ENCODE assay signal across 27 cellular contexts in genomic region chr10:122078326-122078725, GRCh38.
DNase-seq lines count a peak whose midpoint lies in the region; ATAC-seq, FAIRE-seq and TF ChIP-seq lines count a peak whose summit lies in the region.
"Had no signal": no experiment of that assay in that cellular context is flagged by ENCODE, and none has a peak within 500 bp of the region (broad histone marks: within the 10 kb centered on the region; RNA-seq: fewer than 3 reads in every experiment).

No MANE protein-coding gene starts in this region.

- H3K4me1 Mint-ChIP-seq in neural crest cell = peaks cover 5% of the 10 kb centered on the region
- H3K4me1 Mint-ChIP-seq: activated CD4-positive, alpha-beta T cell treated with anti-CD3 and anti-CD28 coated beads, Interleukin-2, amount 10 ng/mL, durations not matched to agents 7 days and 5 days; central memory CD8-positive, alpha-beta T cell; natural killer cell had no signal

- H3K27ac ChIP-seq in RWPE1 (0 out of 2 replicates have a peak overlapping the region, but pooled peaks have one; percentile 21), heart right ventricle (peak overlapping the region in 9 of 10 donors; percentile 6 to 78 (median 66)), suprapubic skin (no peak overlapping the region)
- H3K27ac ChIP-seq: BLaER1, HL-60, pancreas had no signal

- 53 to 70% methylated on average over 3 of the region's 3 CpGs for WGBS in heart right ventricle, 2 donors
- WGBS in suprapubic skin = 55% methylated on average over 2 of the region's 3 CpGs

- no peaks in the 10 kb centered on the region for H3K36me3 Mint-ChIP-seq in neural crest cell (ENCODE audit: low read depth)
- H3K36me3 Mint-ChIP-seq: natural killer cell, WTC11 had no signal

- H3K27me3 Mint-ChIP-seq in neural crest cell (ENCODE audit: low read depth) = no peaks in the 10 kb centered on the region
- H3K27me3 Mint-ChIP-seq: activated CD4-positive, alpha-beta T cell treated with anti-CD3 and anti-CD28 coated beads, Interleukin-2, amount 10 ng/mL, durations not matched to agents 7 days and 5 days; activated T-cell treated with anti-CD3 and anti-CD28 coated beads, Interleukin-2, amount 50 U/mL, for 24 hours; central memory CD8-positive, alpha-beta T cell had no signal

- H3K9me3 Mint-ChIP-seq in neural crest cell = no peaks in the 10 kb centered on the region
- H3K9me3 Mint-ChIP-seq: activated CD4-positive, alpha-beta T cell treated with anti-CD3 and anti-CD28 coated beads, Interleukin-2, amount 10 ng/mL, durations not matched to agents 7 days and 5 days; activated T-cell treated with anti-CD3 and anti-CD28 coated beads, Interleukin-2, amount 50 U/mL, for 24 hours; central memory CD8-positive, alpha-beta T cell; natural killer cell; WTC11 had no signal

- no peak overlapping the region for H3K4me3 Mint-ChIP-seq in neural crest cell
- H3K4me3 Mint-ChIP-seq: activated CD4-positive, alpha-beta T cell treated with anti-CD3 and anti-CD28 coated beads, Interleukin-2, amount 10 ng/mL, durations not matched to agents 7 days and 5 days; activated T-cell treated with anti-CD3 and anti-CD28 coated beads, Interleukin-2, amount 50 U/mL, for 24 hours; central memory CD8-positive, alpha-beta T cell; natural killer cell; WTC11 had no signal

- FAIRE-seq in GM12891 (lab: Jason Lieb, UNC) = no peak
- FAIRE-seq: endometrium, frontal cortex, pancreas had no signal

- peaks cover 5 to 49% (median 36%) of the 10 kb centered on the region in 9 donors for H3K4me1 ChIP-seq in heart right ventricle
- peaks cover 20% of the 10 kb centered on the region for H3K4me1 ChIP-seq in suprapubic skin
- H3K4me1 ChIP-seq: BLaER1, pancreas had no signal

- TF ChIP-seq CTCF in RWPE1 (conservative IDR thresholded peaks at IDR 0.05; ENCODE audit: low read depth) = no peak
- TF ChIP-seq CTCF in heart right ventricle (IDR thresholded peaks at IDR 0.05) = no peak
- TF ChIP-seq CTCF in neural crest cell (conservative IDR thresholded peaks at IDR 0.05) = no peak
- no peak for TF ChIP-seq CTCF in suprapubic skin (IDR thresholded peaks at IDR 0.05)

- intact Hi-C loops in heart right ventricle (cut with DNase I) = no loop called here

- POLR2A ChIA-PET in RWPE1 (lab: Yijun Ruan, JAX; ENCODE audit: low non-redundant PET) = no interaction called here

- H3K4me3 ChIP-seq in heart right ventricle (no peak overlapping the region), suprapubic skin (no peak overlapping the region)
- H3K4me3 ChIP-seq: BLaER1, pancreas had no signal

- H3K27ac Mint-ChIP-seq in neural crest cell (ENCODE audit: unreplicated experiment) = peak overlapping the region; percentile 50
- H3K27ac Mint-ChIP-seq: activated CD4-positive, alpha-beta T cell treated with anti-CD3 and anti-CD28 coated beads, Interleukin-2, amount 10 ng/mL, durations not matched to agents 7 days and 5 days; activated T-cell treated with anti-CD3 and anti-CD28 coated beads, Interleukin-2, amount 50 U/mL, for 24 hours; natural killer cell; WTC11 had no signal

- no peak for TF ChIP-seq EP300 in suprapubic skin (IDR thresholded peaks at IDR 0.05)

- TF ChIP-seq POLR2A in suprapubic skin (IDR thresholded peaks at IDR 0.05) (no peak), GM12891 (IDR thresholded peaks at IDR 0.05; ENCODE audit: low read depth, low read length) (no peak)

- ATAC-seq in heart right ventricle (peak in 6 of 8 donors; percentile 2 to 23 (median 11)), HG03460 (IDR thresholded peaks at IDR 0.05; ENCODE audit: unreplicated experiment) (no peak)
- ATAC-seq: natural killer cell, pancreas, WTC11 had no signal

- DNase-seq in RWPE1 (ENCODE audit: low spot score) (no peak), heart right ventricle (no peak), neural crest cell (ENCODE audit: low read depth, low spot score) (no peak), suprapubic skin (ENCODE audit: low spot score in 2 of 2) (peak; percentile 47 to 63), GF-D8 (lab: John Stamatoyannopoulos, UW) (no peak), GM12891 (ENCODE audit: insufficient read length, low spot score) (no peak)
- DNase-seq: activated CD4-positive, alpha-beta T cell treated with anti-CD3 and anti-CD28 coated beads, Interleukin-2, amount 10 ng/mL, durations not matched to agents 7 days and 5 days; activated gamma-delta T cell treated with Interleukin-2 at 50 U/mL for 16 hours; activated T-cell treated with anti-CD3 and anti-CD28 coated beads, Interleukin-2, amount 50 U/mL, for 24 hours; dermis blood vessel endothelial cell; DMS79; GDM1; Karpas-422; natural killer cell; NCI-H2107; pancreas; SHP77; stimulated activated naive CD4-positive, alpha-beta T cell treated with Interleukin-2 at 50 U/mL for 16 hours; SW 1271; T1000 had no signal

- H3K27me3 ChIP-seq in heart right ventricle = no peaks in the 10 kb centered on the region
- H3K27me3 ChIP-seq in suprapubic skin = no peaks in the 10 kb centered on the region
- H3K27me3 ChIP-seq: BLaER1, pancreas had no signal

- H3K36me3 ChIP-seq in heart right ventricle (no peaks in the 10 kb centered on the region), suprapubic skin (no peaks in the 10 kb centered on the region)
- H3K36me3 ChIP-seq: BLaER1, pancreas had no signal

- no peaks in the 10 kb centered on the region for H3K9me3 ChIP-seq in heart right ventricle
- H3K9me3 ChIP-seq in suprapubic skin = no peaks in the 10 kb centered on the region
- H3K9me3 ChIP-seq: BLaER1, pancreas had no signal

- CTCF ChIA-PET in RWPE1 (lab: Yijun Ruan, JAX) = interaction anchor here (0.7 kb wide), 1 partner anchor 35 kb away, joined by 3 read pairs; no protein-coding TSS in a partner anchor

TF ChIP-seq in GM12891, 5 proteins besides CTCF, POLR2A, EP300 and RAD21:
- no peak for TF ChIP-seq SPI1 (IDR thresholded peaks at IDR 0.05; ENCODE audit: low read depth, low read length)

Comparison
In these comparisons a context has a peak if more than half of its experiments do, and no peak if none do; other contexts are left out.
1. DNase-seq: peak in suprapubic skin (2 of 2); none in RWPE1 (single experiment), heart right ventricle (0 of 2), neural crest cell (single experiment), GF-D8 (single experiment) and GM12891 (single experiment).